Comparison of ENCODE assay signal across 8 cellular contexts in genomic region chr17:81511800-81512559, GRCh38. TPM values are rescaled to one million over a fixed set of nuclear protein-coding genes. Genes with fewer than 3 reads are reported as not detected.
A peak's percentile ranks its signal among the peaks of the same experiment; 100 is the strongest.
DNase-seq lines count a peak whose midpoint lies in the region; ATAC-seq, FAIRE-seq and TF ChIP-seq lines count a peak whose summit lies in the region.

No MANE protein-coding gene starts in this region.

- peak; percentile 0 for ATAC-seq in stimulated activated memory B cell treated with anti-CD40 and anti-IgM and Interleukin-4, amounts not matched to agents 10 μg/mL and 1 μg/mL and 100 μg/mL, for 72 hours
- no peak for ATAC-seq in HG02852 (IDR thresholded peaks at IDR 0.05; ENCODE audit: unreplicated experiment)

- FAIRE-seq in GM19239 (lab: Jason Lieb, UNC) = peak; percentile 37

- H3K27me3 ChIP-seq in OCI-LY3 (ENCODE audit: low read depth, low read length) (no peaks in the 10 kb centered on the region), kidney epithelial cell (ENCODE audit: control insufficient read depth, insufficient read depth, low read length) (no peaks in the 10 kb centered on the region)

- no peaks in the 10 kb centered on the region for H3K9me3 ChIP-seq in OCI-LY3 (ENCODE audit: insufficient read depth, low read length)

- peak overlapping the region; percentile 96 for H3K4me2 ChIP-seq in OCI-LY3 (ENCODE audit: low read length)

- H3K79me2 ChIP-seq in OCI-LY3 (ENCODE audit: low read length) = peaks cover 49% of the 10 kb centered on the region

- peaks cover 36% of the 10 kb centered on the region for H3K4me1 ChIP-seq in OCI-LY3 (ENCODE audit: low read length)

- peak overlapping the region; percentile 72 for H3K27ac ChIP-seq in OCI-LY3 (ENCODE audit: low read length)

- H4K20me1 ChIP-seq in OCI-LY3 (ENCODE audit: insufficient read depth, low read length) = peaks cover 38% of the 10 kb centered on the region

- peak overlapping the region; percentile 99 for H3K4me3 Mint-ChIP-seq in stimulated activated memory B cell treated with anti-CD40 and anti-IgM and Interleukin-4, amounts not matched to agents 10 μg/mL and 1 μg/mL and 100 μg/mL, for 72 hours

- DNase-seq in GM19239 (ENCODE audit: insufficient read length, low spot score) (no peak), astrocyte of the hippocampus (ENCODE audit: low read depth, low spot score) (peak; percentile 67), kidney epithelial cell (ENCODE audit: low read depth) (no peak), pons (ENCODE audit: low spot score) (no peak), middle frontal gyrus (ENCODE audit: extremely low spot score, low spot score) (no peak)

- H3K36me3 Mint-ChIP-seq in stimulated activated memory B cell treated with anti-CD40 and anti-IgM and Interleukin-4, amounts not matched to agents 10 μg/mL and 1 μg/mL and 100 μg/mL, for 72 hours = peaks cover 61% of the 10 kb centered on the region

- peaks cover 59% of the 10 kb centered on the region for H3K4me1 Mint-ChIP-seq in stimulated activated memory B cell treated with anti-CD40 and anti-IgM and Interleukin-4, amounts not matched to agents 10 μg/mL and 1 μg/mL and 100 μg/mL, for 72 hours

- H3K9me3 Mint-ChIP-seq in stimulated activated memory B cell treated with anti-CD40 and anti-IgM and Interleukin-4, amounts not matched to agents 10 μg/mL and 1 μg/mL and 100 μg/mL, for 72 hours = peaks cover 3% of the 10 kb centered on the region

- no peak overlapping the region for H2AFZ ChIP-seq in OCI-LY3 (ENCODE audit: low read depth, low read length)

- TF ChIP-seq CTCF in OCI-LY3 (IDR thresholded peaks at IDR 0.05; ENCODE audit: low read depth, low read length) (no peak), kidney epithelial cell (IDR thresholded peaks at IDR 0.05; ENCODE audit: insufficient read depth, low read length, poor library complexity, severe bottlenecking) (no peak)

- H3K9ac ChIP-seq in OCI-LY3 (ENCODE audit: low read length) = peak overlapping the region; percentile 94

- H3K4me3 ChIP-seq in OCI-LY3 (ENCODE audit: low read length) (peak overlapping the region; percentile 99), kidney epithelial cell (ENCODE audit: low read depth, low read length) (peak overlapping the region; percentile 61)

- H3K27me3 Mint-ChIP-seq in stimulated activated memory B cell treated with anti-CD40 and anti-IgM and Interleukin-4, amounts not matched to agents 10 μg/mL and 1 μg/mL and 100 μg/mL, for 72 hours = no peaks in the 10 kb centered on the region

- peak overlapping the region; percentile 92 for H3K27ac Mint-ChIP-seq in stimulated activated memory B cell treated with anti-CD40 and anti-IgM and Interleukin-4, amounts not matched to agents 10 μg/mL and 1 μg/mL and 100 μg/mL, for 72 hours

- peaks cover 47% of the 10 kb centered on the region for H3K36me3 ChIP-seq in OCI-LY3 (replicated peaks; ENCODE audit: low read depth, low read length)
- H3K36me3 ChIP-seq in kidney epithelial cell (ENCODE audit: control insufficient read depth, insufficient read depth, low read length) = peaks cover 14% of the 10 kb centered on the region

RNA-seq across cellular contexts. Expression of gene ACTG1, which starts 0.6 kb away (rescaled TPM):
- 8,883 and 9,424 TPM in 2 replicates for total RNA-seq in kidney epithelial cell

RNA-seq across cellular contexts. Expression of gene FSCN2, which starts 16.2 kb away (rescaled TPM):
- total RNA-seq in kidney epithelial cell = 0.29 and 0.41 TPM in 2 replicates

RNA-seq across cellular contexts. Expression of gene FAAP100, which starts 40.2 kb away (rescaled TPM):
- total RNA-seq in kidney epithelial cell = 41.4 and 49.1 TPM in 2 replicates
